Comparison of ENCODE assay signal across 25 cellular contexts in genomic region chr14:44756577-44756976, GRCh38.
"Had no signal": no experiment of that assay in that cellular context is flagged by ENCODE, and none has a peak within 500 bp of the region (broad histone marks: within the 10 kb centered on the region; RNA-seq: fewer than 3 reads in every experiment).

No MANE protein-coding gene starts in this region.

- H3K36me3 ChIP-seq: gastroesophageal sphincter, pancreas, prostate gland, right atrium auricular region, sigmoid colon, thoracic aorta, transverse colon had no signal

- H3K27me3 ChIP-seq: gastroesophageal sphincter, pancreas, right atrium auricular region, sigmoid colon, transverse colon had no signal

- H3K4me3 Mint-ChIP-seq: naive B cell; nephron; stimulated activated naive B cell treated with anti-CD40 and anti-IgM and Interleukin-4, amounts not matched to agents 10 μg/mL and 1 μg/mL and 100 μg/mL, for 72 hours; stimulated activated naive CD8-positive, alpha-beta T cell treated with anti-CD3 and anti-CD28 coated beads, Interleukin-15, amount 100 ng/mL, for 72 hours had no signal

- FAIRE-seq: endometrium, keratinocyte, pancreas had no signal

- H3K27me3 Mint-ChIP-seq: naive B cell; stimulated activated naive B cell treated with anti-CD40 and anti-IgM and Interleukin-4, amounts not matched to agents 10 μg/mL and 1 μg/mL and 100 μg/mL, for 72 hours; stimulated activated naive CD8-positive, alpha-beta T cell treated with anti-CD3 and anti-CD28 coated beads, Interleukin-15, amount 100 ng/mL, for 72 hours had no signal

- H3K27ac Mint-ChIP-seq: naive B cell; nephron; stimulated activated naive B cell treated with anti-CD40 and anti-IgM and Interleukin-4, amounts not matched to agents 10 μg/mL and 1 μg/mL and 100 μg/mL, for 72 hours; stimulated activated naive CD8-positive, alpha-beta T cell treated with anti-CD3 and anti-CD28 coated beads, Interleukin-15, amount 100 ng/mL, for 72 hours had no signal

- DNase-seq: effector memory CD4-positive, alpha-beta T cell; foreskin fibroblast; glutamatergic neuron; left ventricle myocardium superior; mesenchymal stem cell; midbrain; naive B cell; occipital lobe; pancreas; sigmoid colon; stimulated activated CD4-positive, alpha-beta T cell treated with anti-CD3 and anti-CD28 coated beads, Interleukin-2, amount 100 ng/mL, for 24 hours; stimulated activated CD4-positive, alpha-beta T cell treated with anti-CD3 and anti-CD28 coated beads, Interleukin-4, amount 100 ng/mL, for 4 hours; stimulated activated naive B cell treated with anti-CD40 and anti-IgM and Interleukin-4, amounts not matched to agents 10 μg/mL and 1 μg/mL and 100 μg/mL, for 72 hours; stimulated activated naive CD8-positive, alpha-beta T cell treated with anti-CD3 and anti-CD28 coated beads, Interleukin-15, amount 100 ng/mL, for 72 hours; transverse colon had no signal

- H3K9me3 Mint-ChIP-seq: naive B cell; nephron; stimulated activated naive B cell treated with anti-CD40 and anti-IgM and Interleukin-4, amounts not matched to agents 10 μg/mL and 1 μg/mL and 100 μg/mL, for 72 hours; stimulated activated naive CD8-positive, alpha-beta T cell treated with anti-CD3 and anti-CD28 coated beads, Interleukin-15, amount 100 ng/mL, for 72 hours had no signal

- H3K36me3 Mint-ChIP-seq: naive B cell; stimulated activated naive B cell treated with anti-CD40 and anti-IgM and Interleukin-4, amounts not matched to agents 10 μg/mL and 1 μg/mL and 100 μg/mL, for 72 hours had no signal

- H3K9me3 ChIP-seq: gastroesophageal sphincter, pancreas, prostate gland, right atrium auricular region, sigmoid colon, thoracic aorta, transverse colon had no signal

- H3K4me1 Mint-ChIP-seq: naive B cell; stimulated activated naive B cell treated with anti-CD40 and anti-IgM and Interleukin-4, amounts not matched to agents 10 μg/mL and 1 μg/mL and 100 μg/mL, for 72 hours; stimulated activated naive CD8-positive, alpha-beta T cell treated with anti-CD3 and anti-CD28 coated beads, Interleukin-15, amount 100 ng/mL, for 72 hours had no signal

- H3K27ac ChIP-seq: gastroesophageal sphincter, pancreas, prostate gland, right atrium auricular region, sigmoid colon, skin epidermis, thoracic aorta, transverse colon had no signal

- H3K4me3 ChIP-seq: gastroesophageal sphincter, lung, pancreas, prostate gland, right atrium auricular region, sigmoid colon, skin epidermis, thoracic aorta, transverse colon had no signal

- H3K4me1 ChIP-seq: gastroesophageal sphincter, pancreas, prostate gland, right atrium auricular region, sigmoid colon, transverse colon had no signal

- ATAC-seq: esophagus mucosa; gastroesophageal sphincter; left ventricle myocardium superior; stimulated activated naive B cell treated with anti-CD40 and anti-IgM and Interleukin-4, amounts not matched to agents 10 μg/mL and 1 μg/mL and 100 μg/mL, for 72 hours; stimulated activated naive CD8-positive, alpha-beta T cell treated with anti-CD3 and anti-CD28 coated beads, Interleukin-15, amount 100 ng/mL, for 72 hours had no signal
